1 cellular context compared by ENCODE assay signal in the genomic region with DNA sequence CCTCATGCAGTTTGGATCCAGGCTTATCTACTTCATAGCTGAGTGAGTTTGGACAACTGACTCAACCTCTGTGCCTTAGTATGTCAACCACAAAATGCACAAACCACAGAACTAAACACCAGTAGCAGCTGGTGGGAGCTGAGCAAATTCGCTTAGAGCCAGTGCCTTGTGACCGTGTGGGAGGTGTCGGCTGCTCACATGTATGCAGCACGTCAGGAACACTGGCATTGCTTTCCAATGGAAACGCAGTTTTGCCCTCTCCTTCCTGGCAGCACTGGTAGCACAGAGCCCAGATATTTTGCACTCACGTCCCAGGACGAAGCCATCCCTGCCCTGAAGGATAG.
TF ChIP-seq lines count a peak whose summit lies in the region.

No MANE protein-coding gene starts in this region.

TF ChIP-seq in K562, 482 proteins besides CTCF, POLR2A, EP300 and RAD21 (continued from another document and continues in another):
- TF ChIP-seq ZNF140 (CRISPR knock-in tag; IDR thresholded peaks at IDR 0.05) (no peak), ZC3H11A (IDR thresholded peaks at IDR 0.05; ENCODE audit: low read depth, low read length) (no peak), XRCC3 (IDR thresholded peaks at IDR 0.05) (no peak), MCM2 (IDR thresholded peaks at IDR 0.05; ENCODE audit: low read depth) (no peak), FOXJ2 (tag; IDR thresholded peaks at IDR 0.05) (no peak), MEF2D (tag; conservative IDR thresholded peaks at IDR 0.05; ENCODE audit: low read depth) (no peak), HLTF (IDR thresholded peaks at IDR 0.05) (no peak), ZKSCAN1 (IDR thresholded peaks at IDR 0.05; ENCODE audit: low read depth, low read length) (peak; percentile 75; the same call in 1 of the 2 replicates), HEY1 (CRISPR knock-in tag; IDR thresholded peaks at IDR 0.05; ENCODE audit: borderline replicate concordance) (no peak), SIRT6 (IDR thresholded peaks at IDR 0.05; ENCODE audit: low read depth, low read length) (no peak), SAFB (IDR thresholded peaks at IDR 0.05; ENCODE audit: borderline replicate concordance, low read depth, low read length) (no peak), TFAM (CRISPR knock-in tag; conservative IDR thresholded peaks at IDR 0.05) (no peak), FUS (optimal IDR thresholded peaks at IDR 0.05; ENCODE audit: low read depth, low read length) (no peak), ZNF174 (CRISPR knock-in tag; IDR thresholded peaks at IDR 0.05) (no peak), SREBF1 (IDR thresholded peaks at IDR 0.05; ENCODE audit: borderline replicate concordance, low read depth, low read length) (no peak), ZNF143 (CRISPR knock-in tag; IDR thresholded peaks at IDR 0.05) (no peak), TAF1 (IDR thresholded peaks at IDR 0.05; ENCODE audit: control insufficient read depth, extremely low read depth, insufficient read depth, low read length, severe bottlenecking) (no peak), SIN3B (IDR thresholded peaks at IDR 0.05; ENCODE audit: low read depth) (no peak), POU5F1 (IDR thresholded peaks at IDR 0.05; ENCODE audit: borderline replicate concordance, low read depth, low read length, partially characterized antibody) (no peak), TEAD2 (tag; IDR thresholded peaks at IDR 0.05) (no peak), FOXJ3 (CRISPR knock-in tag; IDR thresholded peaks at IDR 0.05) (no peak), ZNF561 (CRISPR knock-in tag; conservative IDR thresholded peaks at IDR 0.05) (no peak), FOSL1 (tag; conservative IDR thresholded peaks at IDR 0.05) (peak; percentile 86), ZBTB1 (CRISPR knock-in tag; IDR thresholded peaks at IDR 0.05; ENCODE audit: borderline replicate concordance, low read depth) (peak; percentile 79; the same call in 1 of the 2 replicates), ZNF239 (CRISPR knock-in tag; IDR thresholded peaks at IDR 0.05) (no peak), MCM7 (IDR thresholded peaks at IDR 0.05) (no peak), HNRNPLL (IDR thresholded peaks at IDR 0.05; ENCODE audit: low read depth, low read length, poor library complexity, severe bottlenecking) (no peak), ZNF146 (CRISPR knock-in tag; IDR thresholded peaks at IDR 0.05; ENCODE audit: unreplicated experiment) (no peak), MTA3 (IDR thresholded peaks at IDR 0.05; ENCODE audit: borderline replicate concordance) (0 out of 2 replicates have a peak, but pooled peaks have one; percentile 23), ZNF436 (CRISPR knock-in tag; IDR thresholded peaks at IDR 0.05) (no peak), SOX6 (IDR thresholded peaks at IDR 0.05) (peak; percentile 54; the same call in 1 of the 2 replicates), SAP30 (IDR thresholded peaks at IDR 0.05; ENCODE audit: borderline replicate concordance, insufficient read depth, low read depth, low read length, poor library complexity, severe bottlenecking) (no peak), ZKSCAN3 (CRISPR knock-in tag; IDR thresholded peaks at IDR 0.05) (no peak), HIVEP1 (CRISPR knock-in tag; IDR thresholded peaks at IDR 0.05) (no peak), ESRRB (CRISPR knock-in tag; IDR thresholded peaks at IDR 0.05; ENCODE audit: borderline replicate concordance) (no peak), MBD2 (IDR thresholded peaks at IDR 0.05; ENCODE audit: borderline replicate concordance, low read depth) (no peak; the same call in 1 of the 2 replicates), HDGF (IDR thresholded peaks at IDR 0.05) (no peak)
- TF ChIP-seq, protein P1, sequence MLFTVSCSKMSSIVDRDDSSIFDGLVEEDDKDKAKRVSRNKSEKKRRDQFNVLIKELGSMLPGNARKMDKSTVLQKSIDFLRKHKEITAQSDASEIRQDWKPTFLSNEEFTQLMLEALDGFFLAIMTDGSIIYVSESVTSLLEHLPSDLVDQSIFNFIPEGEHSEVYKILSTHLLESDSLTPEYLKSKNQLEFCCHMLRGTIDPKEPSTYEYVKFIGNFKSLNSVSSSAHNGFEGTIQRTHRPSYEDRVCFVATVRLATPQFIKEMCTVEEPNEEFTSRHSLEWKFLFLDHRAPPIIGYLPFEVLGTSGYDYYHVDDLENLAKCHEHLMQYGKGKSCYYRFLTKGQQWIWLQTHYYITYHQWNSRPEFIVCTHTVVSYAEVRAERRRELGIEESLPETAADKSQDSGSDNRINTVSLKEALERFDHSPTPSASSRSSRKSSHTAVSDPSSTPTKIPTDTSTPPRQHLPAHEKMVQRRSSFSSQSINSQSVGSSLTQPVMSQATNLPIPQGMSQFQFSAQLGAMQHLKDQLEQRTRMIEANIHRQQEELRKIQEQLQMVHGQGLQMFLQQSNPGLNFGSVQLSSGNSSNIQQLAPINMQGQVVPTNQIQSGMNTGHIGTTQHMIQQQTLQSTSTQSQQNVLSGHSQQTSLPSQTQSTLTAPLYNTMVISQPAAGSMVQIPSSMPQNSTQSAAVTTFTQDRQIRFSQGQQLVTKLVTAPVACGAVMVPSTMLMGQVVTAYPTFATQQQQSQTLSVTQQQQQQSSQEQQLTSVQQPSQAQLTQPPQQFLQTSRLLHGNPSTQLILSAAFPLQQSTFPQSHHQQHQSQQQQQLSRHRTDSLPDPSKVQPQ (CRISPR knock-in tag; IDR thresholded peaks at IDR 0.05; ENCODE audit: borderline replicate concordance), result no peak
- TF ChIP-seq, protein P2, sequence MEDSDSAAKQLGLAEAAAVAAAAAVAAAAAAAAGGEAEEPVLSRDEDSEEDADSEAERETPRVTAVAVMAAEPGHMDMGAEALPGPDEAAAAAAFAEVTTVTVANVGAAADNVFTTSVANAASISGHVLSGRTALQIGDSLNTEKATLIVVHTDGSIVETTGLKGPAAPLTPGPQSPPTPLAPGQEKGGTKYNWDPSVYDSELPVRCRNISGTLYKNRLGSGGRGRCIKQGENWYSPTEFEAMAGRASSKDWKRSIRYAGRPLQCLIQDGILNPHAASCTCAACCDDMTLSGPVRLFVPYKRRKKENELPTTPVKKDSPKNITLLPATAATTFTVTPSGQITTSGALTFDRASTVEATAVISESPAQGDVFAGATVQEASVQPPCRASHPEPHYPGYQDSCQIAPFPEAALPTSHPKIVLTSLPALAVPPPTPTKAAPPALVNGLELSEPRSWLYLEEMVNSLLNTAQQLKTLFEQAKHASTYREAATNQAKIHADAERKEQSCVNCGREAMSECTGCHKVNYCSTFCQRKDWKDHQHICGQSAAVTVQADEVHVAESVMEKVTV (CRISPR knock-in tag; IDR thresholded peaks at IDR 0.05), result no peak
- TF ChIP-seq, protein P3, sequence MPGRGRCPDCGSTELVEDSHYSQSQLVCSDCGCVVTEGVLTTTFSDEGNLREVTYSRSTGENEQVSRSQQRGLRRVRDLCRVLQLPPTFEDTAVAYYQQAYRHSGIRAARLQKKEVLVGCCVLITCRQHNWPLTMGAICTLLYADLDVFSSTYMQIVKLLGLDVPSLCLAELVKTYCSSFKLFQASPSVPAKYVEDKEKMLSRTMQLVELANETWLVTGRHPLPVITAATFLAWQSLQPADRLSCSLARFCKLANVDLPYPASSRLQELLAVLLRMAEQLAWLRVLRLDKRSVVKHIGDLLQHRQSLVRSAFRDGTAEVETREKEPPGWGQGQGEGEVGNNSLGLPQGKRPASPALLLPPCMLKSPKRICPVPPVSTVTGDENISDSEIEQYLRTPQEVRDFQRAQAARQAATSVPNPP (IDR thresholded peaks at IDR 0.05; ENCODE audit: borderline replicate concordance, insufficient read depth, insufficient read length), result no peak
- TF ChIP-seq, protein P4, sequence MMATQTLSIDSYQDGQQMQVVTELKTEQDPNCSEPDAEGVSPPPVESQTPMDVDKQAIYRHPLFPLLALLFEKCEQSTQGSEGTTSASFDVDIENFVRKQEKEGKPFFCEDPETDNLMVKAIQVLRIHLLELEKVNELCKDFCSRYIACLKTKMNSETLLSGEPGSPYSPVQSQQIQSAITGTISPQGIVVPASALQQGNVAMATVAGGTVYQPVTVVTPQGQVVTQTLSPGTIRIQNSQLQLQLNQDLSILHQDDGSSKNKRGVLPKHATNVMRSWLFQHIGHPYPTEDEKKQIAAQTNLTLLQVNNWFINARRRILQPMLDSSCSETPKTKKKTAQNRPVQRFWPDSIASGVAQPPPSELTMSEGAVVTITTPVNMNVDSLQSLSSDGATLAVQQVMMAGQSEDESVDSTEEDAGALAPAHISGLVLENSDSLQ (IDR thresholded peaks at IDR 0.05), result no peak
- TF ChIP-seq, protein P5, sequence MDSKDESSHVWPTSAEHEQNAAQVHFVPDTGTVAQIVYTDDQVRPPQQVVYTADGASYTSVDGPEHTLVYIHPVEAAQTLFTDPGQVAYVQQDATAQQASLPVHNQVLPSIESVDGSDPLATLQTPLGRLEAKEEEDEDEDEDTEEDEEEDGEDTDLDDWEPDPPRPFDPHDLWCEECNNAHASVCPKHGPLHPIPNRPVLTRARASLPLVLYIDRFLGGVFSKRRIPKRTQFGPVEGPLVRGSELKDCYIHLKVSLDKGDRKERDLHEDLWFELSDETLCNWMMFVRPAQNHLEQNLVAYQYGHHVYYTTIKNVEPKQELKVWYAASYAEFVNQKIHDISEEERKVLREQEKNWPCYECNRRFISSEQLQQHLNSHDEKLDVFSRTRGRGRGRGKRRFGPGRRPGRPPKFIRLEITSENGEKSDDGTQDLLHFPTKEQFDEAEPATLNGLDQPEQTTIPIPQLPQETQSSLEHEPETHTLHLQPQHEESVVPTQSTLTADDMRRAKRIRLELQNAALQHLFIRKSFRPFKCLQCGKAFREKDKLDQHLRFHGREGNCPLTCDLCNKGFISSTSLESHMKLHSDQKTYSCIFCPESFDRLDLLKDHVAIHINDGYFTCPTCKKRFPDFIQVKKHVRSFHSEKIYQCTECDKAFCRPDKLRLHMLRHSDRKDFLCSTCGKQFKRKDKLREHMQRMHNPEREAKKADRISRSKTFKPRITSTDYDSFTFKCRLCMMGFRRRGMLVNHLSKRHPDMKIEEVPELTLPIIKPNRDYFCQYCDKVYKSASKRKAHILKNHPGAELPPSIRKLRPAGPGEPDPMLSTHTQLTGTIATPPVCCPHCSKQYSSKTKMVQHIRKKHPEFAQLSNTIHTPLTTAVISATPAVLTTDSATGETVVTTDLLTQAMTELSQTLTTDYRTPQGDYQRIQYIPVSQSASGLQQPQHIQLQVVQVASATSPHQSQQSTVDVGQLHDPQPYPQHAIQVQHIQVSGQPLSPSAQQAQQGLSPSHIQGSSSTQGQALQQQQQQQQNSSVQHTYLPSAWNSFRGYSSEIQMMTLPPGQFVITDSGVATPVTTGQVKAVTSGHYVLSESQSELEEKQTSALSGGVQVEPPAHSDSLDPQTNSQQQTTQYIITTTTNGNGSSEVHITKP (IDR thresholded peaks at IDR 0.05; ENCODE audit: partially characterized antibody), result no peak
- TF ChIP-seq, protein P6, sequence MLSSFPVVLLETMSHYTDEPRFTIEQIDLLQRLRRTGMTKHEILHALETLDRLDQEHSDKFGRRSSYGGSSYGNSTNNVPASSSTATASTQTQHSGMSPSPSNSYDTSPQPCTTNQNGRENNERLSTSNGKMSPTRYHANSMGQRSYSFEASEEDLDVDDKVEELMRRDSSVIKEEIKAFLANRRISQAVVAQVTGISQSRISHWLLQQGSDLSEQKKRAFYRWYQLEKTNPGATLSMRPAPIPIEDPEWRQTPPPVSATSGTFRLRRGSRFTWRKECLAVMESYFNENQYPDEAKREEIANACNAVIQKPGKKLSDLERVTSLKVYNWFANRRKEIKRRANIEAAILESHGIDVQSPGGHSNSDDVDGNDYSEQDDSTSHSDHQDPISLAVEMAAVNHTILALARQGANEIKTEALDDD (IDR thresholded peaks at IDR 0.05), result peak; percentile 91
- TF ChIP-seq, protein P7, sequence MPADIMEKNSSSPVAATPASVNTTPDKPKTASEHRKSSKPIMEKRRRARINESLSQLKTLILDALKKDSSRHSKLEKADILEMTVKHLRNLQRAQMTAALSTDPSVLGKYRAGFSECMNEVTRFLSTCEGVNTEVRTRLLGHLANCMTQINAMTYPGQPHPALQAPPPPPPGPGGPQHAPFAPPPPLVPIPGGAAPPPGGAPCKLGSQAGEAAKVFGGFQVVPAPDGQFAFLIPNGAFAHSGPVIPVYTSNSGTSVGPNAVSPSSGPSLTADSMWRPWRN (IDR thresholded peaks at IDR 0.05; ENCODE audit: low read depth), result peak; percentile 82
- TF ChIP-seq, protein P8, sequence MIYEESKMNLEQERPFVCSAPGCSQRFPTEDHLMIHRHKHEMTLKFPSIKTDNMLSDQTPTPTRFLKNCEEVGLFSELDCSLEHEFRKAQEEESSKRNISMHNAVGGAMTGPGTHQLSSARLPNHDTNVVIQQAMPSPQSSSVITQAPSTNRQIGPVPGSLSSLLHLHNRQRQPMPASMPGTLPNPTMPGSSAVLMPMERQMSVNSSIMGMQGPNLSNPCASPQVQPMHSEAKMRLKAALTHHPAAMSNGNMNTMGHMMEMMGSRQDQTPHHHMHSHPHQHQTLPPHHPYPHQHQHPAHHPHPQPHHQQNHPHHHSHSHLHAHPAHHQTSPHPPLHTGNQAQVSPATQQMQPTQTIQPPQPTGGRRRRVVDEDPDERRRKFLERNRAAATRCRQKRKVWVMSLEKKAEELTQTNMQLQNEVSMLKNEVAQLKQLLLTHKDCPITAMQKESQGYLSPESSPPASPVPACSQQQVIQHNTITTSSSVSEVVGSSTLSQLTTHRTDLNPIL (CRISPR knock-in tag; IDR thresholded peaks at IDR 0.05), result no peak
- TF ChIP-seq, protein P9, sequence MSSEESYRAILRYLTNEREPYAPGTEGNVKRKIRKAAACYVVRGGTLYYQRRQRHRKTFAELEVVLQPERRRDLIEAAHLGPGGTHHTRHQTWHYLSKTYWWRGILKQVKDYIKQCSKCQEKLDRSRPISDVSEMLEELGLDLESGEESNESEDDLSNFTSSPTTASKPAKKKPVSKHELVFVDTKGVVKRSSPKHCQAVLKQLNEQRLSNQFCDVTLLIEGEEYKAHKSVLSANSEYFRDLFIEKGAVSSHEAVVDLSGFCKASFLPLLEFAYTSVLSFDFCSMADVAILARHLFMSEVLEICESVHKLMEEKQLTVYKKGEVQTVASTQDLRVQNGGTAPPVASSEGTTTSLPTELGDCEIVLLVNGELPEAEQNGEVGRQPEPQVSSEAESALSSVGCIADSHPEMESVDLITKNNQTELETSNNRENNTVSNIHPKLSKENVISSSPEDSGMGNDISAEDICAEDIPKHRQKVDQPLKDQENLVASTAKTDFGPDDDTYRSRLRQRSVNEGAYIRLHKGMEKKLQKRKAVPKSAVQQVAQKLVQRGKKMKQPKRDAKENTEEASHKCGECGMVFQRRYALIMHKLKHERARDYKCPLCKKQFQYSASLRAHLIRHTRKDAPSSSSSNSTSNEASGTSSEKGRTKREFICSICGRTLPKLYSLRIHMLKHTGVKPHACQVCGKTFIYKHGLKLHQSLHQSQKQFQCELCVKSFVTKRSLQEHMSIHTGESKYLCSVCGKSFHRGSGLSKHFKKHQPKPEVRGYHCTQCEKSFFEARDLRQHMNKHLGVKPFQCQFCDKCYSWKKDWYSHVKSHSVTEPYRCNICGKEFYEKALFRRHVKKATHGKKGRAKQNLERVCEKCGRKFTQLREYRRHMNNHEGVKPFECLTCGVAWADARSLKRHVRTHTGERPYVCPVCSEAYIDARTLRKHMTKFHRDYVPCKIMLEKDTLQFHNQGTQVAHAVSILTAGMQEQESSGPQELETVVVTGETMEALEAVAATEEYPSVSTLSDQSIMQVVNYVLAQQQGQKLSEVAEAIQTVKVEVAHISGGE (CRISPR knock-in tag; IDR thresholded peaks at IDR 0.05), result 0 out of 6 replicates have a peak, but pooled peaks of 1 of the 3 experiments have one; percentile 26
